Comparison of ENCODE assay signal across 8 cellular contexts in the genomic region with DNA sequence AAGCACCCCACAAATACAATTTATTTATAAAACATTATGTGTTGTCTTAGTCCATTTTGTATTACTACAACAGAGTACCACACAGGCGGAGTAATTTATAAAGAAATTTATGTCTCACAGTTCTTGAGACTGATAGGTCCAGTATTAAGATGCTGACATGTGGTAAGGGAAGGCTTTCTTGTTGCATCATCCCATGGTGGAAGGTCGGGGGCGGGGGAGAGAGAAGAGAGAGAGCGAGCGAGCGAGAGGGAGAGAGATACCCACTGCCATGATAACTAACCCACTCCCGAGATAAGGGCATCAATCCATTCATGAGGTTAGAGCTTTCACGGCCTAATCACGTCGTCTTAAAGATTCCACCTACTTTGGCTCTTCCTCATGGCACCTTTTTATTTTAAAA.
"Had no signal": no experiment of that assay in that cellular context is flagged by ENCODE, and none has a peak within 500 bp of the region (broad histone marks: within the 10 kb centered on the region; RNA-seq: fewer than 3 reads in every experiment).

No MANE protein-coding gene starts in this region.

- H3K4me3 ChIP-seq: GM23338, HAP-1 had no signal

- FAIRE-seq: HepG2 had no signal

- ATAC-seq: GM23338, HCT116, HepG2 had no signal

- H3K9me3 Mint-ChIP-seq: GM23338, HFFc6, IgD-negative memory B cell had no signal

- H3K4me1 Mint-ChIP-seq: IgD-negative memory B cell had no signal

- H3K27ac Mint-ChIP-seq: GM23338, HFFc6, IgD-negative memory B cell had no signal

- H3K36me3 Mint-ChIP-seq: IgD-negative memory B cell had no signal

- H3K9me3 ChIP-seq: HAP-1 had no signal

- H3K4me1 ChIP-seq: HAP-1 had no signal

- DNase-seq: H7, HFFc6, KG1 had no signal

- H3K36me3 ChIP-seq: HAP-1 had no signal

- H3K4me3 Mint-ChIP-seq: GM23338, HFFc6, IgD-negative memory B cell had no signal
